Comparison of ENCODE assay signal across 9 cellular contexts in genomic region chr2:43877782-43878464, GRCh38. TPM values are rescaled to one million over a fixed set of nuclear protein-coding genes. Genes with fewer than 3 reads are reported as not detected.
A peak's percentile ranks its signal among the peaks of the same experiment; 100 is the strongest.
DNase-seq lines count a peak whose midpoint lies in the region; ATAC-seq and TF ChIP-seq lines count a peak whose summit lies in the region.
"Had no signal": no experiment of that assay in that cellular context is flagged by ENCODE, and none has a peak within 500 bp of the region (broad histone marks: within the 10 kb centered on the region; RNA-seq: fewer than 3 reads in every experiment).

No MANE protein-coding gene starts in this region.

- CTCF ChIA-PET in activated CD4-positive, alpha-beta T cell treated with anti-CD3 and anti-CD28 coated beads for 36 hours (lab: Charles Lee), result interaction anchor here (0.6 to 1.7 kb wide), 17 partner anchors 10 to 604 kb away, joined by 3 to 7 read pairs (median 3); no protein-coding TSS in a partner anchor

- H3K4me3 Mint-ChIP-seq in activated CD4-positive, alpha-beta T cell treated with anti-CD3 and anti-CD28 coated beads for 36 hours, result no peak overlapping the region

- no peaks in the 10 kb centered on the region for H3K9me3 Mint-ChIP-seq in activated CD4-positive, alpha-beta T cell treated with anti-CD3 and anti-CD28 coated beads for 36 hours (ENCODE audit: low read depth)

- no peak overlapping the region for H3K4me3 ChIP-seq in colonic mucosa
- H3K4me3 ChIP-seq in liver (ENCODE audit: low read depth in 1 of 3, low read length in 3 of 3), result no peak overlapping the region
- H3K4me3 ChIP-seq: BLaER1 treated with 17β-estradiol and CSF1 and Interleukin-3, amounts not matched to agents 10 nM and 100 nM had no signal

- H3K9ac ChIP-seq in colonic mucosa (ENCODE audit: low read depth in 2 of 2, low read length in 2 of 2) (no peak overlapping the region), liver (ENCODE audit: low read depth in 1 of 2, low read length in 2 of 2) (no peak overlapping the region)
- H3K9ac ChIP-seq: BLaER1 treated with 17β-estradiol and CSF1 and Interleukin-3, amounts not matched to agents 10 nM and 100 nM had no signal

- no peak overlapping the region for H3K27ac Mint-ChIP-seq in activated CD4-positive, alpha-beta T cell treated with anti-CD3 and anti-CD28 coated beads for 36 hours

- TF ChIP-seq RAD21 in liver (IDR thresholded peaks at IDR 0.05), result peak; percentile 85 to 91

- H3K36me3 ChIP-seq in colonic mucosa, result no peaks in the 10 kb centered on the region
- peaks cover 4 to 38% (median 33%) of the 10 kb centered on the region in 4 donors for H3K36me3 ChIP-seq in liver (ENCODE audit: control insufficient read depth in 4 of 4, insufficient read depth in 3 of 4, low read depth in 1 of 4, low read length in 3 of 4)
- H3K36me3 ChIP-seq: BLaER1 treated with 17β-estradiol and CSF1 and Interleukin-3, amounts not matched to agents 10 nM and 100 nM had no signal

- H3K4me1 ChIP-seq in colonic mucosa, result no peaks in the 10 kb centered on the region
- peaks cover 1 to 35% (median 22%) of the 10 kb centered on the region in 4 donors for H3K4me1 ChIP-seq in liver (ENCODE audit: control insufficient read depth in 4 of 4, insufficient read depth in 4 of 4, low read length in 3 of 4)
- H3K4me1 ChIP-seq: BLaER1 treated with 17β-estradiol and CSF1 and Interleukin-3, amounts not matched to agents 10 nM and 100 nM had no signal

- POLR2A ChIA-PET in activated CD4-positive, alpha-beta T cell treated with anti-CD3 and anti-CD28 coated beads for 36 hours (lab: Charles Lee), result no interaction called here

- H3K27ac ChIP-seq in colonic mucosa (no peak overlapping the region), liver (ENCODE audit: low read depth in 1 of 2, low read length in 2 of 2) (no peak overlapping the region)
- H3K27ac ChIP-seq: BLaER1 treated with 17β-estradiol and CSF1 and Interleukin-3, amounts not matched to agents 10 nM and 100 nM had no signal

- TF ChIP-seq CTCF in colonic mucosa (IDR thresholded peaks at IDR 0.05) (peak; percentile 94), liver (IDR thresholded peaks at IDR 0.05; ENCODE audit: low read depth, low read length, missing input control) (peak; percentile 86)

- peak; percentile 78 for DNase-seq in SIG-M5 treated with dmso at 0.1 percent for 504 hours (lab: John Stamatoyannopoulos, UW; ENCODE audit: unreplicated experiment)
- DNase-seq in SIG-M5 (lab: John Stamatoyannopoulos, UW), result no peak
- DNase-seq in NCI-H226, result peak; percentile 16
- DNase-seq in activated CD4-positive, alpha-beta T cell treated with anti-CD3 and anti-CD28 coated beads for 36 hours, result peak; percentile 84
- DNase-seq in colonic mucosa, result peak; percentile 64
- peak; percentile 19 to 36 (median 27) for DNase-seq in stimulated activated CD4-positive, alpha-beta T cell treated with anti-CD3 and anti-CD28 coated beads, TNF-alpha, amount 100 ng/mL, for 4 hours (ENCODE audit: low read depth in 3 of 3)

- H3K4me1 Mint-ChIP-seq in activated CD4-positive, alpha-beta T cell treated with anti-CD3 and anti-CD28 coated beads for 36 hours, result peaks cover 6% of the 10 kb centered on the region

- intact Hi-C loops in activated CD4-positive, alpha-beta T cell treated with anti-CD3 and anti-CD28 coated beads for 36 hours (cut with DNase I, micrococcal nuclease), result loop anchor here (1.0 to 5.0 kb wide), 3 partner anchors 166 to 1079 kb away; no protein-coding TSS in a partner anchor
- intact Hi-C loops in colonic mucosa (cut with DNase I), result no loop called here

- H3K9me3 ChIP-seq in colonic mucosa (no peaks in the 10 kb centered on the region), liver (ENCODE audit: control insufficient read depth in 4 of 4, low read length in 3 of 4) (no peaks in the 10 kb centered on the region)
- H3K9me3 ChIP-seq: BLaER1 treated with 17β-estradiol and CSF1 and Interleukin-3, amounts not matched to agents 10 nM and 100 nM had no signal

- H3K27me3 ChIP-seq in colonic mucosa (no peaks in the 10 kb centered on the region), liver (ENCODE audit: control insufficient read depth in 4 of 4, insufficient read depth in 4 of 4, low read length in 3 of 4) (no peaks in the 10 kb centered on the region)
- H3K27me3 ChIP-seq: BLaER1 treated with 17β-estradiol and CSF1 and Interleukin-3, amounts not matched to agents 10 nM and 100 nM had no signal

- peaks cover 11% of the 10 kb centered on the region for H3K27me3 Mint-ChIP-seq in activated CD4-positive, alpha-beta T cell treated with anti-CD3 and anti-CD28 coated beads for 36 hours

- peak; percentile 80 for ATAC-seq in HG03280 (IDR thresholded peaks at IDR 0.05; ENCODE audit: unreplicated experiment)
- ATAC-seq in activated CD4-positive, alpha-beta T cell treated with anti-CD3 and anti-CD28 coated beads for 36 hours, result peak; percentile 88

- no peaks in the 10 kb centered on the region for H3K36me3 Mint-ChIP-seq in activated CD4-positive, alpha-beta T cell treated with anti-CD3 and anti-CD28 coated beads for 36 hours (ENCODE audit: low read depth)

- WGBS in liver, result 49% methylated on average over 16 of the region's 16 CpGs

TF ChIP-seq in liver, 16 proteins besides CTCF, POLR2A, EP300 and RAD21:
- peak; percentile 38 to 70 for TF ChIP-seq RXRA (IDR thresholded peaks at IDR 0.05)
- no peak for TF ChIP-seq HNF4A (conservative IDR thresholded peaks at IDR 0.05)

RNA-seq across cellular contexts. Expression of gene ABCG8, which starts 39.2 kb away (rescaled TPM):
- total RNA-seq in activated CD4-positive, alpha-beta T cell treated with anti-CD3 and anti-CD28 coated beads for 36 hours, result not detected
- total RNA-seq in colonic mucosa, result under 1 TPM; 0.12 to 0.48 TPM
- total RNA-seq in liver, result 10 to 100 TPM; 16.8 to 81.2 TPM
- 10 to 100 TPM; 28.1 to 46.9 TPM for polyA plus RNA-seq in liver

RNA-seq across cellular contexts. Expression of gene ABCG5, which starts 39.3 kb away (rescaled TPM):
- total RNA-seq in activated CD4-positive, alpha-beta T cell treated with anti-CD3 and anti-CD28 coated beads for 36 hours, result not detected
- total RNA-seq in colonic mucosa (under 1 TPM in 1 of 2 donors, not detected in 1; 0.29 TPM), liver (10 to 100 TPM; 15.4 to 58.3 TPM)
- 10 to 100 TPM; 18.7 to 63.8 TPM for polyA plus RNA-seq in liver

Comparison
In these comparisons a context has a peak if more than half of its experiments do, and no peak if none do; other contexts are left out.
1. RNA of gene ABCG8, which starts 39.2 kb away (total RNA-seq): 16.8 to 81.2 TPM in liver; 0.12 to 0.48 TPM in colonic mucosa and not detected in activated CD4-positive, alpha-beta T cell treated with anti-CD3 and anti-CD28 coated beads for 36 hours; every median in the first group is over 10 times any median in the second.
2. RNA of gene ABCG5, which starts 39.3 kb away (total RNA-seq): 15.4 to 58.3 TPM in liver; 0.29 TPM in colonic mucosa and not detected in activated CD4-positive, alpha-beta T cell treated with anti-CD3 and anti-CD28 coated beads for 36 hours; every median in the first group is over 10 times any median in the second.